1 cellular context compared by ENCODE assay signal in the genomic region with DNA sequence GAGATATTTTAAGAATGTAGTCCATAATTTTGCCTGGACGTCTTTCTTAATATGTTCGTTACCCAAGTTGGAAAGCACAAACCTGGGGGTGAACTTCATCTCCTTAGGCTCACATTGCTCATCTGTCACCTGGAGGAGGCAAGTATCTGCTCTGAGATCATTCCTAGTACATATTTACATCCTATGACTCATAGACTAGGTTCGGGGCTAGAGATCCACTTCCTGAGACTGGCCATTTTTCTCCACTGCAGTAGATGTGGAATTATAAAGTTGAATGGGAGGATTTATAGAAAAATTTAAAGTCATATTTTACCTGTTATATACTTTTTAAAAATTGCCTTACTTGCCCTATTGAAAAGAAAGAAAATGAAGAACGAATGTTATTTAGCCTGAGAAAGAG.
TF ChIP-seq lines count a peak whose summit lies in the region.

No MANE protein-coding gene starts in this region.

TF ChIP-seq in HepG2, 621 proteins besides CTCF, POLR2A, EP300 and RAD21 (continued from another document):
- TF ChIP-seq, protein P1, sequence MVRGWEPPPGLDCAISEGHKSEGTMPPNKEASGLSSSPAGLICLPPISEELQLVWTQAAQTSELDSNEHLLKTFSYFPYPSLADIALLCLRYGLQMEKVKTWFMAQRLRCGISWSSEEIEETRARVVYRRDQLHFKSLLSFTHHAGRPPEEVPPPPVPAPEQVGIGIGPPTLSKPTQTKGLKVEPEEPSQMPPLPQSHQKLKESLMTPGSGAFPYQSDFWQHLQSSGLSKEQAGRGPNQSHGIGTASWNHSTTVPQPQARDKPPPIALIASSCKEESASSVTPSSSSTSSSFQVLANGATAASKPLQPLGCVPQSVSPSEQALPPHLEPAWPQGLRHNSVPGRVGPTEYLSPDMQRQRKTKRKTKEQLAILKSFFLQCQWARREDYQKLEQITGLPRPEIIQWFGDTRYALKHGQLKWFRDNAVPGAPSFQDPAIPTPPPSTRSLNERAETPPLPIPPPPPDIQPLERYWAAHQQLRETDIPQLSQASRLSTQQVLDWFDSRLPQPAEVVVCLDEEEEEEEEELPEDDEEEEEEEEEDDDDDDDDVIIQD (CRISPR knock-in tag; IDR thresholded peaks at IDR 0.05; ENCODE audit: low read depth): peak; percentile 86; the same call in 1 of the 2 replicates
- TF ChIP-seq REPIN1 (CRISPR knock-in tag; IDR thresholded peaks at IDR 0.05; ENCODE audit: borderline replicate concordance, low read depth) (no peak), ZNF816 (CRISPR knock-in tag; IDR thresholded peaks at IDR 0.05; ENCODE audit: borderline replicate concordance) (no peak), RNF2 (conservative IDR thresholded peaks at IDR 0.05; ENCODE audit: low read depth) (no peak), ZNF331 (CRISPR knock-in tag; IDR thresholded peaks at IDR 0.05) (no peak), ZSCAN22 (CRISPR knock-in tag; IDR thresholded peaks at IDR 0.05) (no peak), ZNF703 (CRISPR knock-in tag; IDR thresholded peaks at IDR 0.05; ENCODE audit: borderline replicate concordance) (no peak), ZBTB20 (CRISPR knock-in tag; IDR thresholded peaks at IDR 0.05; ENCODE audit: borderline replicate concordance, low read depth) (no peak), ZNF34 (CRISPR knock-in tag; IDR thresholded peaks at IDR 0.05; ENCODE audit: borderline replicate concordance) (no peak), HNRNPLL (IDR thresholded peaks at IDR 0.05; ENCODE audit: low read depth, low read length, poor library complexity, severe bottlenecking) (no peak), FOXA3 (CRISPR knock-in tag; IDR thresholded peaks at IDR 0.05) (peak; percentile 32; the same call in 1 of the 2 replicates), SP1 (IDR thresholded peaks at IDR 0.05) (no peak), SP1 (CRISPR knock-in tag; IDR thresholded peaks at IDR 0.05) (no peak), CREM (IDR thresholded peaks at IDR 0.05) (0 out of 2 replicates have a peak, but pooled peaks have one; percentile 12), CREM (CRISPR knock-in tag; IDR thresholded peaks at IDR 0.05) (no peak), RAD51 (IDR thresholded peaks at IDR 0.05; ENCODE audit: borderline replicate concordance) (no peak), ZNF12 (CRISPR knock-in tag; IDR thresholded peaks at IDR 0.05) (no peak), ZNF839 (CRISPR knock-in tag; IDR thresholded peaks at IDR 0.05; ENCODE audit: borderline replicate concordance) (no peak)
- TF ChIP-seq, protein P2, sequence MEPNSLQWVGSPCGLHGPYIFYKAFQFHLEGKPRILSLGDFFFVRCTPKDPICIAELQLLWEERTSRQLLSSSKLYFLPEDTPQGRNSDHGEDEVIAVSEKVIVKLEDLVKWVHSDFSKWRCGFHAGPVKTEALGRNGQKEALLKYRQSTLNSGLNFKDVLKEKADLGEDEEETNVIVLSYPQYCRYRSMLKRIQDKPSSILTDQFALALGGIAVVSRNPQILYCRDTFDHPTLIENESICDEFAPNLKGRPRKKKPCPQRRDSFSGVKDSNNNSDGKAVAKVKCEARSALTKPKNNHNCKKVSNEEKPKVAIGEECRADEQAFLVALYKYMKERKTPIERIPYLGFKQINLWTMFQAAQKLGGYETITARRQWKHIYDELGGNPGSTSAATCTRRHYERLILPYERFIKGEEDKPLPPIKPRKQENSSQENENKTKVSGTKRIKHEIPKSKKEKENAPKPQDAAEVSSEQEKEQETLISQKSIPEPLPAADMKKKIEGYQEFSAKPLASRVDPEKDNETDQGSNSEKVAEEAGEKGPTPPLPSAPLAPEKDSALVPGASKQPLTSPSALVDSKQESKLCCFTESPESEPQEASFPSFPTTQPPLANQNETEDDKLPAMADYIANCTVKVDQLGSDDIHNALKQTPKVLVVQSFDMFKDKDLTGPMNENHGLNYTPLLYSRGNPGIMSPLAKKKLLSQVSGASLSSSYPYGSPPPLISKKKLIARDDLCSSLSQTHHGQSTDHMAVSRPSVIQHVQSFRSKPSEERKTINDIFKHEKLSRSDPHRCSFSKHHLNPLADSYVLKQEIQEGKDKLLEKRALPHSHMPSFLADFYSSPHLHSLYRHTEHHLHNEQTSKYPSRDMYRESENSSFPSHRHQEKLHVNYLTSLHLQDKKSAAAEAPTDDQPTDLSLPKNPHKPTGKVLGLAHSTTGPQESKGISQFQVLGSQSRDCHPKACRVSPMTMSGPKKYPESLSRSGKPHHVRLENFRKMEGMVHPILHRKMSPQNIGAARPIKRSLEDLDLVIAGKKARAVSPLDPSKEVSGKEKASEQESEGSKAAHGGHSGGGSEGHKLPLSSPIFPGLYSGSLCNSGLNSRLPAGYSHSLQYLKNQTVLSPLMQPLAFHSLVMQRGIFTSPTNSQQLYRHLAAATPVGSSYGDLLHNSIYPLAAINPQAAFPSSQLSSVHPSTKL (CRISPR knock-in tag; IDR thresholded peaks at IDR 0.05): 0 out of 2 replicates have a peak, but pooled peaks have one; percentile 25
- TF ChIP-seq, protein P3, sequence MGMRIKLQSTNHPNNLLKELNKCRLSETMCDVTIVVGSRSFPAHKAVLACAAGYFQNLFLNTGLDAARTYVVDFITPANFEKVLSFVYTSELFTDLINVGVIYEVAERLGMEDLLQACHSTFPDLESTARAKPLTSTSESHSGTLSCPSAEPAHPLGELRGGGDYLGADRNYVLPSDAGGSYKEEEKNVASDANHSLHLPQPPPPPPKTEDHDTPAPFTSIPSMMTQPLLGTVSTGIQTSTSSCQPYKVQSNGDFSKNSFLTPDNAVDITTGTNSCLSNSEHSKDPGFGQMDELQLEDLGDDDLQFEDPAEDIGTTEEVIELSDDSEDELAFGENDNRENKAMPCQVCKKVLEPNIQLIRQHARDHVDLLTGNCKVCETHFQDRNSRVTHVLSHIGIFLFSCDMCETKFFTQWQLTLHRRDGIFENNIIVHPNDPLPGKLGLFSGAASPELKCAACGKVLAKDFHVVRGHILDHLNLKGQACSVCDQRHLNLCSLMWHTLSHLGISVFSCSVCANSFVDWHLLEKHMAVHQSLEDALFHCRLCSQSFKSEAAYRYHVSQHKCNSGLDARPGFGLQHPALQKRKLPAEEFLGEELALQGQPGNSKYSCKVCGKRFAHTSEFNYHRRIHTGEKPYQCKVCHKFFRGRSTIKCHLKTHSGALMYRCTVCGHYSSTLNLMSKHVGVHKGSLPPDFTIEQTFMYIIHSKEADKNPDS (CRISPR knock-in tag; IDR thresholded peaks at IDR 0.05): no peak
TF ChIP-seq in HepG2: peak in this region for 9.
